ENCODE assay signal across 1 cellular context in the genomic region with DNA sequence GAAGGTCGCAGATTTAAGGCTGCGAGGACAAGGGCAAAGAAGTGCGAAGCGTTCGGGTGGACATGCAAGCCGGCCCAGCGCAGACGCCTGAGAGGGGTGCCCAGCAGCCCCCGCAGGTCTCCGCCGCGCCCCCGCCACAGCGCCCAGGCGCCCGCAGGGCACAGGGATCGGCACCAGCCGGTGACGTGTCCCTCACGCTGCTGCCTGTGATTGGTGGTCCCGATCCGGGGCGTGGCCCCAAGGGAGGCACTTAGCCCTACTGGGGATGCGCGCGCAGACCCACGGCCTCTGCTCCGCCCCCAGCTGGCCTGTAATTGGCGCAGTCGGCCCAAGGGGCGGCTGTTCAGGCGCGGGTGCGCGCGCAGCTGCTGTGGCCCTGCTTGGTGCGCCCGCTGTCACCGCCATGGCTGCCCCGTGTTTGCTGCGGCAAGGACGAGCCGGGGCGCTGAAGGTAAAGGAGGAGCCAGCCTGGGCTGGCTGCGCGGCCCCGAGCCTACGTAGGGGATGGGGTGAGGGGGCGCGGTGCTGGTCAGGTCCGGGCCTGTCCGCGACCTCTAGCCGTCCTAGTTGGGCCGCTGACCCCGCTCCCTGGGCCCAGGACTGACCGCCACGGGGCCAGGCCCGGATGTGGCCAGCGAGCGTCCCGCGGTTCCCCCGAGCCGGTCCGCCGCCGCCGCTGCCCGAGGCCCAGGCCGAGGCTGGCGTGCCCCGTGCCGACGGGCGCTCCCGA.
TF ChIP-seq lines count a peak whose summit lies in the region.

A gene (plus strand): TSS at position 379 of the 730 bp plus-strand sequence. CDS start 25 bp downstream, at position 404.

TF ChIP-seq in GM12878, 131 proteins besides CTCF, POLR2A, EP300 and RAD21 (continued from another document):
- TF ChIP-seq NFXL1 (IDR thresholded peaks at IDR 0.05; ENCODE audit: borderline replicate concordance) (peak; percentile 63; the same call in 1 of the 2 replicates), PAX8 (IDR thresholded peaks at IDR 0.05) (no peak), ZNF274 (IDR thresholded peaks at IDR 0.05; ENCODE audit: insufficient read depth, insufficient read length) (no peak), CBX3 (IDR thresholded peaks at IDR 0.05; ENCODE audit: borderline replicate concordance, low read depth) (no peak), ZNF384 (IDR thresholded peaks at IDR 0.05; ENCODE audit: borderline replicate concordance, low read depth, low read length) (no peak), STAT1 (conservative IDR thresholded peaks at IDR 0.05) (no peak), NR2F1 (conservative IDR thresholded peaks at IDR 0.05) (peak; percentile 81), SPI1 (IDR thresholded peaks at IDR 0.05; ENCODE audit: borderline replicate concordance, insufficient read depth, low read depth, low read length) (no peak), BHLHE40 (IDR thresholded peaks at IDR 0.05; ENCODE audit: borderline replicate concordance in 1 of 2, low read depth in 2 of 2, low read length in 1 of 2) (peak in 1 of 2 experiments; percentile 84; a peak in 3 of 4 replicates), RFX5 (IDR thresholded peaks at IDR 0.05; ENCODE audit: low read depth, low read length) (peak; percentile 91), TCF12 (IDR thresholded peaks at IDR 0.05; ENCODE audit: low read depth, low read length) (0 out of 2 replicates have a peak, but pooled peaks have one; percentile 41), BACH1 (IDR thresholded peaks at IDR 0.05; ENCODE audit: borderline replicate concordance) (no peak; the same call in 1 of the 2 replicates)
- TF ChIP-seq, protein P1, sequence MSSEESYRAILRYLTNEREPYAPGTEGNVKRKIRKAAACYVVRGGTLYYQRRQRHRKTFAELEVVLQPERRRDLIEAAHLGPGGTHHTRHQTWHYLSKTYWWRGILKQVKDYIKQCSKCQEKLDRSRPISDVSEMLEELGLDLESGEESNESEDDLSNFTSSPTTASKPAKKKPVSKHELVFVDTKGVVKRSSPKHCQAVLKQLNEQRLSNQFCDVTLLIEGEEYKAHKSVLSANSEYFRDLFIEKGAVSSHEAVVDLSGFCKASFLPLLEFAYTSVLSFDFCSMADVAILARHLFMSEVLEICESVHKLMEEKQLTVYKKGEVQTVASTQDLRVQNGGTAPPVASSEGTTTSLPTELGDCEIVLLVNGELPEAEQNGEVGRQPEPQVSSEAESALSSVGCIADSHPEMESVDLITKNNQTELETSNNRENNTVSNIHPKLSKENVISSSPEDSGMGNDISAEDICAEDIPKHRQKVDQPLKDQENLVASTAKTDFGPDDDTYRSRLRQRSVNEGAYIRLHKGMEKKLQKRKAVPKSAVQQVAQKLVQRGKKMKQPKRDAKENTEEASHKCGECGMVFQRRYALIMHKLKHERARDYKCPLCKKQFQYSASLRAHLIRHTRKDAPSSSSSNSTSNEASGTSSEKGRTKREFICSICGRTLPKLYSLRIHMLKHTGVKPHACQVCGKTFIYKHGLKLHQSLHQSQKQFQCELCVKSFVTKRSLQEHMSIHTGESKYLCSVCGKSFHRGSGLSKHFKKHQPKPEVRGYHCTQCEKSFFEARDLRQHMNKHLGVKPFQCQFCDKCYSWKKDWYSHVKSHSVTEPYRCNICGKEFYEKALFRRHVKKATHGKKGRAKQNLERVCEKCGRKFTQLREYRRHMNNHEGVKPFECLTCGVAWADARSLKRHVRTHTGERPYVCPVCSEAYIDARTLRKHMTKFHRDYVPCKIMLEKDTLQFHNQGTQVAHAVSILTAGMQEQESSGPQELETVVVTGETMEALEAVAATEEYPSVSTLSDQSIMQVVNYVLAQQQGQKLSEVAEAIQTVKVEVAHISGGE (CRISPR knock-in tag; IDR thresholded peaks at IDR 0.05): no peak
- TF ChIP-seq, protein P2, sequence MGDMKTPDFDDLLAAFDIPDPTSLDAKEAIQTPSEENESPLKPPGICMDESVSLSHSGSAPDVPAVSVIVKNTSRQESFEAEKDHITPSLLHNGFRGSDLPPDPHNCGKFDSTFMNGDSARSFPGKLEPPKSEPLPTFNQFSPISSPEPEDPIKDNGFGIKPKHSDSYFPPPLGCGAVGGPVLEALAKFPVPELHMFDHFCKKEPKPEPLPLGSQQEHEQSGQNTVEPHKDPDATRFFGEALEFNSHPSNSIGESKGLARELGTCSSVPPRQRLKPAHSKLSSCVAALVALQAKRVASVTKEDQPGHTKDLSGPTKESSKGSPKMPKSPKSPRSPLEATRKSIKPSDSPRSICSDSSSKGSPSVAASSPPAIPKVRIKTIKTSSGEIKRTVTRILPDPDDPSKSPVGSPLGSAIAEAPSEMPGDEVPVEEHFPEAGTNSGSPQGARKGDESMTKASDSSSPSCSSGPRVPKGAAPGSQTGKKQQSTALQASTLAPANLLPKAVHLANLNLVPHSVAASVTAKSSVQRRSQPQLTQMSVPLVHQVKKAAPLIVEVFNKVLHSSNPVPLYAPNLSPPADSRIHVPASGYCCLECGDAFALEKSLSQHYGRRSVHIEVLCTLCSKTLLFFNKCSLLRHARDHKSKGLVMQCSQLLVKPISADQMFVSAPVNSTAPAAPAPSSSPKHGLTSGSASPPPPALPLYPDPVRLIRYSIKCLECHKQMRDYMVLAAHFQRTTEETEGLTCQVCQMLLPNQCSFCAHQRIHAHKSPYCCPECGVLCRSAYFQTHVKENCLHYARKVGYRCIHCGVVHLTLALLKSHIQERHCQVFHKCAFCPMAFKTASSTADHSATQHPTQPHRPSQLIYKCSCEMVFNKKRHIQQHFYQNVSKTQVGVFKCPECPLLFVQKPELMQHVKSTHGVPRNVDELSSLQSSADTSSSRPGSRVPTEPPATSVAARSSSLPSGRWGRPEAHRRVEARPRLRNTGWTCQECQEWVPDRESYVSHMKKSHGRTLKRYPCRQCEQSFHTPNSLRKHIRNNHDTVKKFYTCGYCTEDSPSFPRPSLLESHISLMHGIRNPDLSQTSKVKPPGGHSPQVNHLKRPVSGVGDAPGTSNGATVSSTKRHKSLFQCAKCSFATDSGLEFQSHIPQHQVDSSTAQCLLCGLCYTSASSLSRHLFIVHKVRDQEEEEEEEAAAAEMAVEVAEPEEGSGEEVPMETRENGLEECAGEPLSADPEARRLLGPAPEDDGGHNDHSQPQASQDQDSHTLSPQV (IDR thresholded peaks at IDR 0.05): 0 out of 2 replicates have a peak, but pooled peaks have one; percentile 23
TF ChIP-seq in GM12878: peak in this region for 40.
